ENCODE assay signal across 8 cellular contexts in genomic region chr12:42097971-42098370, GRCh38. TPM values are rescaled to one million over a fixed set of nuclear protein-coding genes. Genes with fewer than 3 reads are reported as not detected.
DNase-seq lines count a peak whose midpoint lies in the region; ATAC-seq and FAIRE-seq lines count a peak whose summit lies in the region.

No MANE protein-coding gene starts in this region.

- DNase-seq in activated CD4-positive, alpha-beta T cell treated with anti-CD3 and anti-CD28 coated beads, Interleukin-2, amount 10 ng/mL, durations not matched to agents 7 days and 5 days, result peak; percentile 43
- DNase-seq in activated CD4-positive, alpha-beta T cell treated with anti-CD3 and anti-CD28 coated beads, Interleukin-2, amount 50 U/mL, for 1 hour, result no peak
- no peak for DNase-seq in T-helper 2 cell treated with Interferon-gamma antibody and Interleukin-4, amounts not matched to agents 5 μg/mL and 100 μg/mL, for 36 hours (ENCODE audit: low spot score)
- DNase-seq in naive B cell (peak; percentile 43), anterior cingulate cortex (lab: John Stamatoyannopoulos, UW) (no peak), frontal cortex (ENCODE audit: low spot score in 2 of 2) (no peak)
- DNase-seq in stimulated activated naive CD4-positive, alpha-beta T cell treated with Interleukin-2 at 50 U/mL for 16 hours (lab: John Stamatoyannopoulos, UW), result no peak

- H3K36me3 Mint-ChIP-seq in activated CD4-positive, alpha-beta T cell treated with anti-CD3 and anti-CD28 coated beads, Interleukin-2, amount 10 ng/mL, durations not matched to agents 7 days and 5 days (ENCODE audit: low read depth), result peaks cover 20% of the 10 kb centered on the region
- H3K36me3 Mint-ChIP-seq in T-helper 2 cell treated with Interferon-gamma antibody and Interleukin-4, amounts not matched to agents 5 μg/mL and 100 μg/mL, for 36 hours (ENCODE audit: low read depth), result peaks cover 14% of the 10 kb centered on the region
- peaks cover 8 to 9% of the 10 kb centered on the region in 2 donors for H3K36me3 Mint-ChIP-seq in naive B cell

- peak overlapping the region; percentile 98 for H3K27ac Mint-ChIP-seq in activated CD4-positive, alpha-beta T cell treated with anti-CD3 and anti-CD28 coated beads, Interleukin-2, amount 10 ng/mL, durations not matched to agents 7 days and 5 days
- H3K27ac Mint-ChIP-seq in T-helper 2 cell treated with Interferon-gamma antibody and Interleukin-4, amounts not matched to agents 5 μg/mL and 100 μg/mL, for 36 hours, result peak overlapping the region; percentile 94
- H3K27ac Mint-ChIP-seq in naive B cell, result peak overlapping the region; percentile 91 to 98 (median 95)

- H3K9me3 Mint-ChIP-seq in activated CD4-positive, alpha-beta T cell treated with anti-CD3 and anti-CD28 coated beads, Interleukin-2, amount 10 ng/mL, durations not matched to agents 7 days and 5 days, result no peaks in the 10 kb centered on the region
- H3K9me3 Mint-ChIP-seq in T-helper 2 cell treated with Interferon-gamma antibody and Interleukin-4, amounts not matched to agents 5 μg/mL and 100 μg/mL, for 36 hours, result no peaks in the 10 kb centered on the region
- no peaks in the 10 kb centered on the region for H3K9me3 Mint-ChIP-seq in naive B cell

- CTCF ChIA-PET in activated CD4-positive, alpha-beta T cell treated with anti-CD3 and anti-CD28 coated beads, Interleukin-2, amount 10 ng/mL, durations not matched to agents 7 days and 5 days (lab: Charles Lee), result no interaction called here

- H3K4me3 Mint-ChIP-seq in activated CD4-positive, alpha-beta T cell treated with anti-CD3 and anti-CD28 coated beads, Interleukin-2, amount 10 ng/mL, durations not matched to agents 7 days and 5 days, result peak overlapping the region; percentile 80
- H3K4me3 Mint-ChIP-seq in T-helper 2 cell treated with Interferon-gamma antibody and Interleukin-4, amounts not matched to agents 5 μg/mL and 100 μg/mL, for 36 hours, result peak overlapping the region; percentile 83
- peak overlapping the region; percentile 51 to 88 (median 75) for H3K4me3 Mint-ChIP-seq in naive B cell

- no peak for FAIRE-seq in frontal cortex (lab: Jason Lieb, UNC)

- H3K27me3 Mint-ChIP-seq in activated CD4-positive, alpha-beta T cell treated with anti-CD3 and anti-CD28 coated beads, Interleukin-2, amount 10 ng/mL, durations not matched to agents 7 days and 5 days, result no peaks in the 10 kb centered on the region
- no peaks in the 10 kb centered on the region for H3K27me3 Mint-ChIP-seq in T-helper 2 cell treated with Interferon-gamma antibody and Interleukin-4, amounts not matched to agents 5 μg/mL and 100 μg/mL, for 36 hours (ENCODE audit: low read depth)
- H3K27me3 Mint-ChIP-seq in naive B cell, result no peaks in the 10 kb centered on the region

- ATAC-seq in HG02943 (IDR thresholded peaks at IDR 0.05; ENCODE audit: low read depth, unreplicated experiment) (peak; percentile 80), naive B cell (ENCODE audit: low read depth in 2 of 2) (peak; percentile 97 to 98)

- POLR2A ChIA-PET in activated CD4-positive, alpha-beta T cell treated with anti-CD3 and anti-CD28 coated beads, Interleukin-2, amount 10 ng/mL, durations not matched to agents 7 days and 5 days (lab: Charles Lee), result no interaction called here

- peaks cover 37% of the 10 kb centered on the region for H3K4me1 Mint-ChIP-seq in activated CD4-positive, alpha-beta T cell treated with anti-CD3 and anti-CD28 coated beads, Interleukin-2, amount 10 ng/mL, durations not matched to agents 7 days and 5 days
- H3K4me1 Mint-ChIP-seq in T-helper 2 cell treated with Interferon-gamma antibody and Interleukin-4, amounts not matched to agents 5 μg/mL and 100 μg/mL, for 36 hours (ENCODE audit: low read depth), result peaks cover 27% of the 10 kb centered on the region
- H3K4me1 Mint-ChIP-seq in naive B cell, result peaks cover 13 to 36% (median 20%) of the 10 kb centered on the region in 3 donors

RNA-seq across cellular contexts. Expression of gene GXYLT1, which starts 46.7 kb away (rescaled TPM):
- 10 to 100 TPM in 1 of 2 experiments, 1 to 10 TPM in 1; 8.0 to 10.2 TPM for total RNA-seq in activated CD4-positive, alpha-beta T cell treated with anti-CD3 and anti-CD28 coated beads, Interleukin-2, amount 10 ng/mL, durations not matched to agents 7 days and 5 days
- 1 to 10 TPM; 4.0 to 5.8 (median 5.1) TPM for polyA plus RNA-seq in naive B cell (ENCODE audit: low read depth in 6 of 6)
- 7.3 TPM for total RNA-seq in frontal cortex

Comparison
In these comparisons a context has a peak if more than half of its experiments do, and no peak if none do; other contexts are left out.
1. DNase-seq: peak in activated CD4-positive, alpha-beta T cell treated with anti-CD3 and anti-CD28 coated beads, Interleukin-2, amount 10 ng/mL, durations not matched to agents 7 days and 5 days (single experiment) and naive B cell (single experiment); none in activated CD4-positive, alpha-beta T cell treated with anti-CD3 and anti-CD28 coated beads, Interleukin-2, amount 50 U/mL, for 1 hour (single experiment), T-helper 2 cell treated with Interferon-gamma antibody and Interleukin-4, amounts not matched to agents 5 μg/mL and 100 μg/mL, for 36 hours (single experiment), stimulated activated naive CD4-positive, alpha-beta T cell treated with Interleukin-2 at 50 U/mL for 16 hours (single experiment), anterior cingulate cortex (0 of 58) and frontal cortex (0 of 2).
2. Peak in every context shown above with its lines, with median percentiles within 50 percentile points of each other: H3K27ac Mint-ChIP-seq and H3K4me3 Mint-ChIP-seq.